1 cellular context compared by ENCODE assay signal in the genomic region with DNA sequence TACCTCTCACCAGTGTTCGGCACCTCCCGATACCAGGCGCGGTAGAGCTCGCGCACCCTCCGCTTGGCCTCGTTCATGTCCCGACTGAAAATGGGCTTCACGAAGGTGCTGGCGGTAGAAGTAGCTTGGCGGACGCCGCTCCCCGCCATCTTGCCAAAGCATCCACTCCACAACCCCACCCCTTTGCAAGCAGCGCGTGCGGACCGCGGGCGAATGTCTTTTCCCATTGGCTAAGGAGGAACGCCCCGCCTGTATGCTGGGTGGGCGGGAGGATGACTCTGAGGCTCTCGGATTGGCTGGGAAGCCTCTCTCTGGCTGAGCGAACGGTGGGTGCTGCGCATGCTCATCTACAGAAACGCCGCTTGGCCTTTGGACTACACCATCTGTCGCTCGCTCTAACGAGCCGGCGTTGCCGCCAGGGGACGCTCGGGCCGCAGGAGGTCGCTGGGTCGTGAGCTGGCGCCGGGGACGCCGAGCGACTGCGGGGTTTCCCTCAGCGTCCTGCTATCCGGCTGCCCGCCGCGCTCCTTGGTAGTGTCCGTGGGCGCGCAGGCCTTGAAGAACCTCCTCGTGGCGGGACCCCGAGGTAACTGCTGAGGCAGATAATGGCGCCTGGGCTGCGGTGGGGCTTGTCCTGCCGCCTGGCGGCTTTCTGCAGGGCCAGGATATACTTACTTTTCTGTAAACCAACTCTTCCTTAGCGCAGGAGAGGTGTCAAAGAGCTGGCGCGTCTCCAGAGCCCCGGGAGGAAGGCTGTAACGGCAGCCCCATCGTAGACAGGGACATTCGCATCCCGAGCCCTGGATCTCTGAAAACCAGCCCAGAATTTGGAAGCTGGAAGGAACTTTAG.
TF ChIP-seq lines count a peak whose summit lies in the region.

Gene NDUFA6, minus strand, starts transcription at position 177 of the 850 bp plus-strand sequence. Its CDS starts 28 bp downstream, at position 149.

TF ChIP-seq in K562, 482 proteins besides CTCF, POLR2A, EP300 and RAD21 (continued from another document and continues in another):
- TF ChIP-seq TFE3 (CRISPR knock-in tag; IDR thresholded peaks at IDR 0.05) (no peak), ETV5 (CRISPR knock-in tag; IDR thresholded peaks at IDR 0.05; ENCODE audit: low read depth) (peak; percentile 60; the same call in 1 of the 2 replicates), KAT2B (IDR thresholded peaks at IDR 0.05; ENCODE audit: low read depth, low read length) (no peak), BCOR (IDR thresholded peaks at IDR 0.05) (no peak), NFYB (IDR thresholded peaks at IDR 0.05; ENCODE audit: extremely low read depth, insufficient read length) (peak; percentile 38), ZNF232 (CRISPR knock-in tag; IDR thresholded peaks at IDR 0.05) (no peak), ADNP (tag; IDR thresholded peaks at IDR 0.05) (no peak), HNRNPUL1 (IDR thresholded peaks at IDR 0.05; ENCODE audit: low read length) (no peak), ZNF316 (IDR thresholded peaks at IDR 0.05) (no peak), ZKSCAN3 (CRISPR knock-in tag; IDR thresholded peaks at IDR 0.05) (no peak), NFIC (IDR thresholded peaks at IDR 0.05) (peak; percentile 67), ZNF444 (CRISPR knock-in tag; IDR thresholded peaks at IDR 0.05) (no peak), ZNF589 (CRISPR knock-in tag; IDR thresholded peaks at IDR 0.05; ENCODE audit: low read depth) (no peak), ZNF408 (CRISPR knock-in tag; IDR thresholded peaks at IDR 0.05; ENCODE audit: low read depth) (no peak), SRSF9 (IDR thresholded peaks at IDR 0.05; ENCODE audit: borderline replicate concordance, low read depth, low read length) (no peak), NONO (IDR thresholded peaks at IDR 0.05; ENCODE audit: low read depth in 2 of 2, low read length in 1 of 2) (peak in 1 of 2 experiments; percentile 73; a peak in 1 of 4 replicates), CTBP1 (IDR thresholded peaks at IDR 0.05; ENCODE audit: borderline replicate concordance) (peak; percentile 75), FOXA3 (CRISPR knock-in tag; conservative IDR thresholded peaks at IDR 0.05 in 1 of 2, IDR thresholded peaks at IDR 0.05 in 1 of 2) (no peak), NEUROD1 (IDR thresholded peaks at IDR 0.05; ENCODE audit: borderline replicate concordance, low read depth, low read length, partially characterized antibody) (no peak), SUPT5H (IDR thresholded peaks at IDR 0.05) (peak; percentile 91), MAZ (CRISPR knock-in tag; conservative IDR thresholded peaks at IDR 0.05 in 1 of 2, IDR thresholded peaks at IDR 0.05 in 1 of 2) (peak; percentile 45 to 54; a peak in 2 of 4 replicates), SRSF3 (IDR thresholded peaks at IDR 0.05; ENCODE audit: insufficient read depth, low read length) (no peak), MGA (IDR thresholded peaks at IDR 0.05) (peak; percentile 77), HOXB6 (CRISPR knock-in tag; IDR thresholded peaks at IDR 0.05; ENCODE audit: borderline replicate concordance) (no peak), FIP1L1 (IDR thresholded peaks at IDR 0.05; ENCODE audit: low read depth, low read length, poor library complexity, severe bottlenecking) (peak; percentile 21), PRMT5 (CRISPR knock-in tag; IDR thresholded peaks at IDR 0.05) (no peak), CBX1 (IDR thresholded peaks at IDR 0.05; ENCODE audit: low read depth) (no peak; the same call in 1 of the 2 replicates), ARHGAP35 (IDR thresholded peaks at IDR 0.05; ENCODE audit: partially characterized antibody) (no peak), PREB (CRISPR knock-in tag; IDR thresholded peaks at IDR 0.05) (no peak), CCNT2 (IDR thresholded peaks at IDR 0.05; ENCODE audit: borderline replicate concordance, extremely low read depth, insufficient read length, low read depth, low read length) (no peak), HNRNPL (IDR thresholded peaks at IDR 0.05; ENCODE audit: low read depth, low read length) (no peak), KLF13 (tag; IDR thresholded peaks at IDR 0.05; ENCODE audit: borderline replicate concordance, low read depth) (no peak), RBM34 (IDR thresholded peaks at IDR 0.05; ENCODE audit: borderline replicate concordance, insufficient read depth, low read length) (no peak), ZNF584 (CRISPR knock-in tag; IDR thresholded peaks at IDR 0.05; ENCODE audit: low read depth) (no peak)
- TF ChIP-seq, protein P1, sequence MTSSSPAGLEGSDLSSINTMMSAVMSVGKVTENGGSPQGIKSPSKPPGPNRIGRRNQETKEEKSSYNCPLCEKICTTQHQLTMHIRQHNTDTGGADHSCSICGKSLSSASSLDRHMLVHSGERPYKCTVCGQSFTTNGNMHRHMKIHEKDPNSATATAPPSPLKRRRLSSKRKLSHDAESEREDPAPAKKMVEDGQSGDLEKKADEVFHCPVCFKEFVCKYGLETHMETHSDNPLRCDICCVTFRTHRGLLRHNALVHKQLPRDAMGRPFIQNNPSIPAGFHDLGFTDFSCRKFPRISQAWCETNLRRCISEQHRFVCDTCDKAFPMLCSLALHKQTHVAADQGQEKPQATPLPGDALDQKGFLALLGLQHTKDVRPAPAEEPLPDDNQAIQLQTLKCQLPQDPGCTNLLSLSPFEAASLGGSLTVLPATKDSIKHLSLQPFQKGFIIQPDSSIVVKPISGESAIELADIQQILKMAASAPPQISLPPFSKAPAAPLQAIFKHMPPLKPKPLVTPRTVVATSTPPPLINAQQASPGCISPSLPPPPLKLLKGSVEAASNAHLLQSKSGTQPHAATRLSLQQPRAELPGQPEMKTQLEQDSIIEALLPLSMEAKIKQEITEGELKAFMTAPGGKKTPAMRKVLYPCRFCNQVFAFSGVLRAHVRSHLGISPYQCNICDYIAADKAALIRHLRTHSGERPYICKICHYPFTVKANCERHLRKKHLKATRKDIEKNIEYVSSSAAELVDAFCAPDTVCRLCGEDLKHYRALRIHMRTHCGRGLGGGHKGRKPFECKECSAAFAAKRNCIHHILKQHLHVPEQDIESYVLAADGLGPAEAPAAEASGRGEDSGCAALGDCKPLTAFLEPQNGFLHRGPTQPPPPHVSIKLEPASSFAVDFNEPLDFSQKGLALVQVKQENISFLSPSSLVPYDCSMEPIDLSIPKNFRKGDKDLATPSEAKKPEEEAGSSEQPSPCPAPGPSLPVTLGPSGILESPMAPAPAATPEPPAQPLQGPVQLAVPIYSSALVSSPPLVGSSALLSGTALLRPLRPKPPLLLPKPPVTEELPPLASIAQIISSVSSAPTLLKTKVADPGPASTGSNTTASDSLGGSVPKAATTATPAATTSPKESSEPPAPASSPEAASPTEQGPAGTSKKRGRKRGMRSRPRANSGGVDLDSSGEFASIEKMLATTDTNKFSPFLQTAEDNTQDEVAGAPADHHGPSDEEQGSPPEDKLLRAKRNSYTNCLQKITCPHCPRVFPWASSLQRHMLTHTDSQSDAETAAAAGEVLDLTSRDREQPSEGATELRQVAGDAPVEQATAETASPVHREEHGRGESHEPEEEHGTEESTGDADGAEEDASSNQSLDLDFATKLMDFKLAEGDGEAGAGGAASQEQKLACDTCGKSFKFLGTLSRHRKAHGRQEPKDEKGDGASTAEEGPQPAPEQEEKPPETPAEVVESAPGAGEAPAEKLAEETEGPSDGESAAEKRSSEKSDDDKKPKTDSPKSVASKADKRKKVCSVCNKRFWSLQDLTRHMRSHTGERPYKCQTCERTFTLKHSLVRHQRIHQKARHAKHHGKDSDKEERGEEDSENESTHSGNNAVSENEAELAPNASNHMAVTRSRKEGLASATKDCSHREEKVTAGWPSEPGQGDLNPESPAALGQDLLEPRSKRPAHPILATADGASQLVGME (CRISPR knock-in tag; IDR thresholded peaks at IDR 0.05): no peak
- TF ChIP-seq, protein P2, sequence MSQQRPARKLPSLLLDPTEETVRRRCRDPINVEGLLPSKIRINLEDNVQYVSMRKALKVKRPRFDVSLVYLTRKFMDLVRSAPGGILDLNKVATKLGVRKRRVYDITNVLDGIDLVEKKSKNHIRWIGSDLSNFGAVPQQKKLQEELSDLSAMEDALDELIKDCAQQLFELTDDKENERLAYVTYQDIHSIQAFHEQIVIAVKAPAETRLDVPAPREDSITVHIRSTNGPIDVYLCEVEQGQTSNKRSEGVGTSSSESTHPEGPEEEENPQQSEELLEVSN (IDR thresholded peaks at IDR 0.05; ENCODE audit: borderline replicate concordance in 1 of 2, extremely low read depth in 1 of 2, insufficient read depth in 1 of 2, insufficient read length in 1 of 2, low read depth in 1 of 2, low read length in 1 of 2, poor library complexity in 1 of 2, severe bottlenecking in 1 of 2): peak; percentile 23 to 70
